9 cellular contexts compared by ENCODE assay signal in the genomic region with DNA sequence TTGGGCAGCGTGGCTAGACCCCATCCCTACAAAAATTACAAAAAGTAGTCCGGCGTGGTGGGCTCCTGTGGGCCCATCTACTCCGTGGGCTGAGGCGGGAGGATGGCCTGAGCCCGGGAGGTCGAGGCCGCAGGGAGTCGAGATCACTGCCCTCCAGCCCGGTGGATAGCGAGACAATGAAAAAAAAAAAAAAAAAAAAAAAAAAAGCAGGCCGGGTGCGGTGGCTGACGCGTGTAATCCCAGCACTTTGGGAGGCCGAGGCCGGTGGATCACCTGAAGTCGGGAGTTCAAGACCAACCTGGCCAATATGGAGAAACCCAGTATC.
DNase-seq lines count a peak whose midpoint lies in the region; ATAC-seq, FAIRE-seq and TF ChIP-seq lines count a peak whose summit lies in the region.
"Had no signal": no experiment of that assay in that cellular context is flagged by ENCODE, and none has a peak within 500 bp of the region (broad histone marks: within the 10 kb centered on the region; RNA-seq: fewer than 3 reads in every experiment).

No MANE protein-coding gene starts in this region.

- no peaks in the 10 kb centered on the region for H3K27me3 ChIP-seq in SK-N-SH (ENCODE audit: insufficient read depth)
- H3K27me3 ChIP-seq in keratinocyte (ENCODE audit: control insufficient read depth, extremely low read depth, insufficient read depth, low read length): no peaks in the 10 kb centered on the region
- H3K27me3 ChIP-seq in stomach: no peaks in the 10 kb centered on the region

- no peak for TF ChIP-seq EP300 in SK-N-SH (IDR thresholded peaks at IDR 0.05; ENCODE audit: borderline replicate concordance in 1 of 2, low read depth in 1 of 2, low read length in 1 of 2)
- TF ChIP-seq EP300 in stomach (IDR thresholded peaks at IDR 0.05): no peak

- no peaks in the 10 kb centered on the region for H3K79me2 ChIP-seq in SK-N-SH (ENCODE audit: insufficient read depth)
- peaks cover 2% of the 10 kb centered on the region for H3K79me2 ChIP-seq in keratinocyte (ENCODE audit: control insufficient read depth, insufficient read depth, low read length)

- 16% methylated on average over 18 of the region's 18 CpGs for WGBS in SK-N-SH (ENCODE audit: low lambda C conversion rate)
- WGBS in stomach, 5 donors: 7 to 63% (median 25%) methylated on average over 7 to 18 of the region's 18 CpGs

- H3K9me3 Mint-ChIP-seq in activated naive CD8-positive, alpha-beta T cell treated with anti-CD3 and anti-CD28 coated beads for 36 hours: no peaks in the 10 kb centered on the region

- H2AFZ ChIP-seq in SK-N-SH (ENCODE audit: low read depth) (peak overlapping the region; percentile 85), keratinocyte (ENCODE audit: control insufficient read depth, low read length) (peak overlapping the region; percentile 88)

- H3K36me3 ChIP-seq in SK-N-SH (replicated peaks in 1 of 2; ENCODE audit: control insufficient read depth in 1 of 2, insufficient read depth in 2 of 2, low read length in 1 of 2) (no peaks in the 10 kb centered on the region), keratinocyte (ENCODE audit: control insufficient read depth in 2 of 2, extremely low read depth in 1 of 2, insufficient read depth in 2 of 2, low read length in 2 of 2) (no peaks in the 10 kb centered on the region), stomach (peaks cover 0 to 15% (median 8%) of the 10 kb centered on the region in 4 donors)

- peaks cover 0 to 5% of the 10 kb centered on the region in 2 experiments; a peak in 1 of 4 replicates for H3K4me1 ChIP-seq in SK-N-SH (ENCODE audit: control insufficient read depth in 1 of 2, insufficient read depth in 2 of 2, low read depth in 1 of 2, low read length in 1 of 2)
- peaks cover 3% of the 10 kb centered on the region for H3K4me1 ChIP-seq in keratinocyte (ENCODE audit: control insufficient read depth, extremely low read depth, insufficient read depth, low read length)
- peaks cover 0 to 27% (median 18%) of the 10 kb centered on the region in 4 donors for H3K4me1 ChIP-seq in stomach

- TF ChIP-seq CTCF in SK-N-SH (IDR thresholded peaks at IDR 0.05) (no peak), keratinocyte (optimal IDR thresholded peaks at IDR 0.05 in 1 of 3, IDR thresholded peaks at IDR 0.05 in 1 of 3, conservative IDR thresholded peaks at IDR 0.05 in 1 of 3; ENCODE audit: extremely low read depth in 1 of 3, insufficient read depth in 2 of 3, low read length in 3 of 3) (no peak), stomach (IDR thresholded peaks at IDR 0.05) (no peak)

- dilution Hi-C loops in keratinocyte (cut with MboI; ENCODE audit: extremely low pct_ligation_motif_present, low sequenced_read_pairs): no loop called here

- DNase-seq in SK-N-SH (peak; percentile 57), keratinocyte (ENCODE audit: low read depth, low spot score) (no peak), stomach (no peak), DMS114 treated with DMSO at 0.1 percent for 48 hours (lab: John Stamatoyannopoulos, UW; ENCODE audit: unreplicated experiment) (no peak), activated gamma-delta T cell (lab: John Stamatoyannopoulos, UW) (no peak)
- DNase-seq in activated naive CD8-positive, alpha-beta T cell treated with anti-CD3 and anti-CD28 coated beads for 36 hours: no peak

- H3K27ac ChIP-seq in SK-N-SH (ENCODE audit: low read depth in 2 of 2, low read length in 1 of 2) (peak overlapping the region; percentile 42 to 80), keratinocyte (ENCODE audit: control insufficient read depth, insufficient read depth, low read length) (no peak overlapping the region), stomach (peak overlapping the region; percentile 79 to 94 (median 93))

- peaks cover 41% of the 10 kb centered on the region for H3K4me1 Mint-ChIP-seq in activated naive CD8-positive, alpha-beta T cell treated with anti-CD3 and anti-CD28 coated beads for 36 hours

- H3K4me3 Mint-ChIP-seq in activated naive CD8-positive, alpha-beta T cell treated with anti-CD3 and anti-CD28 coated beads for 36 hours: peak overlapping the region; percentile 91

- H3K4me3 ChIP-seq in SK-N-SH (ENCODE audit: low read depth in 2 of 2, low read length in 1 of 2) (peak overlapping the region; percentile 68), keratinocyte (ENCODE audit: control insufficient read depth in 2 of 3, extremely low read depth in 1 of 3, insufficient read depth in 2 of 3, low read depth in 1 of 3, low read length in 3 of 3) (peak overlapping the region; percentile 59 to 73 (median 67)), stomach (peak overlapping the region; percentile 61 to 91 (median 74))

- no peaks in the 10 kb centered on the region for H3K9me2 ChIP-seq in SK-N-SH

- H3F3A ChIP-seq in SK-N-SH (replicated peaks; ENCODE audit: insufficient read depth): no peaks in the 10 kb centered on the region

- H3K4me2 ChIP-seq in SK-N-SH (peak overlapping the region; percentile 88), keratinocyte (ENCODE audit: control insufficient read depth, extremely low read depth, insufficient read depth, low read depth, low read length) (peak overlapping the region; percentile 78)

- ATAC-seq in SK-N-SH treated with all-trans-retinoic acid at 6 μM for 48 hours (no peak), HG02571 (IDR thresholded peaks at IDR 0.05; ENCODE audit: unreplicated experiment) (no peak)

- intact Hi-C loops in stomach (cut with DNase I; ENCODE audit: low total_unique reads): no loop called here

- no peaks in the 10 kb centered on the region for H3K9me3 ChIP-seq in SK-N-SH
- no peaks in the 10 kb centered on the region for H3K9me3 ChIP-seq in keratinocyte (ENCODE audit: control insufficient read depth, low read depth, low read length)
- no peaks in the 10 kb centered on the region for H3K9me3 ChIP-seq in stomach

- POLR2A ChIA-PET in SK-N-SH (lab: Yijun Ruan, JAX): interaction anchor here (1.4 kb wide), 1 partner anchor 40 kb away, joined by 6 read pairs; no protein-coding TSS in a partner anchor

- no peak for TF ChIP-seq POLR2A in stomach (IDR thresholded peaks at IDR 0.05)

- no peak for FAIRE-seq in keratinocyte (lab: Jason Lieb, UNC)
- FAIRE-seq: A204.1 had no signal

- peak overlapping the region; percentile 95 for H3K27ac Mint-ChIP-seq in activated naive CD8-positive, alpha-beta T cell treated with anti-CD3 and anti-CD28 coated beads for 36 hours

- CTCF ChIA-PET in SK-N-SH (lab: Yijun Ruan, JAX): interaction anchor here (1.0 kb wide), 2 partner anchors 10 to 425 kb away, joined by 3 to 4 read pairs; no protein-coding TSS in a partner anchor

- H3K9ac ChIP-seq in SK-N-SH (peak overlapping the region; percentile 68), keratinocyte (ENCODE audit: control insufficient read depth, extremely low read depth, insufficient read depth, low read length) (peak overlapping the region; percentile 66)

- H3K36me3 Mint-ChIP-seq in activated naive CD8-positive, alpha-beta T cell treated with anti-CD3 and anti-CD28 coated beads for 36 hours: peaks cover 8% of the 10 kb centered on the region

- H3K9me1 ChIP-seq in keratinocyte (ENCODE audit: control insufficient read depth, extremely low read depth, insufficient read depth, low read length): no peaks in the 10 kb centered on the region

- no peaks in the 10 kb centered on the region for H4K20me1 ChIP-seq in SK-N-SH (ENCODE audit: insufficient read depth)
- H4K20me1 ChIP-seq in keratinocyte (ENCODE audit: control insufficient read depth, extremely low read depth, insufficient read depth, low read length): no peaks in the 10 kb centered on the region

- TF ChIP-seq RAD21 in SK-N-SH (IDR thresholded peaks at IDR 0.05; ENCODE audit: low read length): no peak

- no peaks in the 10 kb centered on the region for H3K27me3 Mint-ChIP-seq in activated naive CD8-positive, alpha-beta T cell treated with anti-CD3 and anti-CD28 coated beads for 36 hours

TF ChIP-seq in SK-N-SH, 30 proteins besides CTCF, POLR2A, EP300 and RAD21:
- no peak for TF ChIP-seq ELF1 (IDR thresholded peaks at IDR 0.05)
- no peak for TF ChIP-seq CHD2 (IDR thresholded peaks at IDR 0.05; ENCODE audit: low read length, partially characterized antibody)
- no peak for TF ChIP-seq POLR2AphosphoS5 (IDR thresholded peaks at IDR 0.05; ENCODE audit: low read depth, low read length)
- no peak for TF ChIP-seq FOSL2 (IDR thresholded peaks at IDR 0.05; ENCODE audit: borderline replicate concordance, low read depth)

TF ChIP-seq in SK-N-SH treated with all-trans-retinoic acid at 6 μM for 48 hours, 23 proteins besides CTCF, POLR2A, EP300 and RAD21:
- TF ChIP-seq CREB5 (CRISPR knock-in tag; IDR thresholded peaks at IDR 0.05; ENCODE audit: low read depth) (no peak), ZFP3 (CRISPR knock-in tag; IDR thresholded peaks at IDR 0.05) (no peak)
TF ChIP-seq in SK-N-SH treated with all-trans-retinoic acid at 6 μM for 48 hours: peak in this region for 0.
